Comparison of ENCODE assay signal across 3 cellular contexts in genomic region chr1:239736479-239736878, GRCh38.
A peak's percentile ranks its signal among the peaks of the same experiment; 100 is the strongest.
TF ChIP-seq lines count a peak whose summit lies in the region.

No MANE protein-coding gene starts in this region.

TF ChIP-seq in A549, 52 proteins besides CTCF, POLR2A, EP300 and RAD21:
- TF ChIP-seq TP53 (CRISPR knock-in tag; IDR thresholded peaks at IDR 0.05) (no peak), FOSB (CRISPR knock-in tag; IDR thresholded peaks at IDR 0.05) (no peak), MAFK (IDR thresholded peaks at IDR 0.05; ENCODE audit: partially characterized antibody) (peak; percentile 91), FOSL2 (IDR thresholded peaks at IDR 0.05) (no peak), FOSL2 (CRISPR knock-in tag; IDR thresholded peaks at IDR 0.05) (no peak)

TF ChIP-seq in IMR-90, 13 proteins besides CTCF, POLR2A, EP300 and RAD21:
- TF ChIP-seq BHLHE40 (IDR thresholded peaks at IDR 0.05; ENCODE audit: low read depth, low read length) (no peak), MAFK (IDR thresholded peaks at IDR 0.05; ENCODE audit: low read depth, low read length) (peak; percentile 93)

TF ChIP-seq in H1, 55 proteins besides CTCF, POLR2A, EP300 and RAD21:
- TF ChIP-seq MAFK (IDR thresholded peaks at IDR 0.05; ENCODE audit: low read depth, low read length) (peak; percentile 73; the same call in 1 of the 2 replicates), ATF2 (IDR thresholded peaks at IDR 0.05; ENCODE audit: low read length) (no peak)
TF ChIP-seq in H1: peak in this region for 1.
